Comparison of ENCODE assay signal across 20 cellular contexts in genomic region chr6:118344014-118344670, GRCh38.
DNase-seq lines count a peak whose midpoint lies in the region; ATAC-seq, FAIRE-seq and TF ChIP-seq lines count a peak whose summit lies in the region.
"Had no signal": no experiment of that assay in that cellular context is flagged by ENCODE, and none has a peak within 500 bp of the region (broad histone marks: within the 10 kb centered on the region; RNA-seq: fewer than 3 reads in every experiment).

No MANE protein-coding gene starts in this region.

- H3K4ac ChIP-seq in mesenchymal stem cell (ENCODE audit: low read depth in 1 of 2, low read length in 2 of 2) = peak overlapping the region in 1 of 2 experiments; percentile 24

- no peak overlapping the region for H3K4me2 ChIP-seq in mesenchymal stem cell (ENCODE audit: low read length, poor library complexity, severe bottlenecking)

- H3K4me1 Mint-ChIP-seq in endothelial cell (ENCODE audit: unreplicated experiment) = no peaks in the 10 kb centered on the region
- H3K4me1 Mint-ChIP-seq: CD4-positive, CD25-positive, alpha-beta regulatory T cell; CD8-positive, alpha-beta memory T cell had no signal

- H2BK120ac ChIP-seq in mesenchymal stem cell (ENCODE audit: low read depth, low read length) = no peak overlapping the region

- no peak for FAIRE-seq in frontal cortex (lab: Jason Lieb, UNC)
- FAIRE-seq: A204.1, GM12878, H1 had no signal

- H3K9ac ChIP-seq in mesenchymal stem cell (ENCODE audit: low read length) = no peak overlapping the region

- peak; percentile 96 for ATAC-seq in left lobe of liver
- ATAC-seq: GM12878 had no signal

- H3K9me3 ChIP-seq in mesenchymal stem cell (ENCODE audit: control insufficient read depth, low read length) = peaks cover 9% of the 10 kb centered on the region
- H3K9me3 ChIP-seq: BE2C had no signal

- H3K27ac ChIP-seq in mesenchymal stem cell (ENCODE audit: low read length, poor library complexity, severe bottlenecking) = no peak overlapping the region

- no peak overlapping the region for H3K23ac ChIP-seq in mesenchymal stem cell (ENCODE audit: low read length in 2 of 2)

- no peak overlapping the region for H3K27ac Mint-ChIP-seq in endothelial cell (ENCODE audit: unreplicated experiment)
- H3K27ac Mint-ChIP-seq: CD4-positive, CD25-positive, alpha-beta regulatory T cell; CD8-positive, alpha-beta memory T cell; H9 had no signal

- H4K91ac ChIP-seq in mesenchymal stem cell (ENCODE audit: low read length) = no peak overlapping the region

- H3K4me3 ChIP-seq in mesenchymal stem cell (ENCODE audit: insufficient read depth in 1 of 2, low read depth in 1 of 2, low read length in 2 of 2) = no peak overlapping the region
- H3K4me3 ChIP-seq: GM12878 had no signal

- peak; percentile 46 for DNase-seq in fibroblast of gingiva (ENCODE audit: low read depth)
- peak; percentile 75 for DNase-seq in left lobe of liver (ENCODE audit: low spot score)
- peak; percentile 66 for DNase-seq in mesenchymal stem cell
- no peak for DNase-seq in NCI-H2227 treated with DMSO at 0.1 percent for 48 hours (lab: John Stamatoyannopoulos, UW)
- no peak for DNase-seq in endothelial cell (ENCODE audit: low spot score)
- DNase-seq in frontal cortex (ENCODE audit: low spot score in 2 of 2) = no peak
- DNase-seq: ACHN; BE2C; C1 segment of cervical spinal cord; CD4-positive, CD25-positive, alpha-beta regulatory T cell; CD8-positive, alpha-beta memory T cell; COR-L47; DMS 273 treated with DMSO at 0.1 percent for 48 hours; DMS53; DND-41; EL; H9 had no signal

- H2AFZ ChIP-seq in mesenchymal stem cell (ENCODE audit: low read depth, low read length) = no peak overlapping the region

- H2AK5ac ChIP-seq in mesenchymal stem cell (ENCODE audit: low read length, severe bottlenecking) = no peak overlapping the region

- no peak overlapping the region for H2BK12ac ChIP-seq in mesenchymal stem cell (ENCODE audit: low read length in 2 of 2)

- H3K36me3 ChIP-seq in mesenchymal stem cell (ENCODE audit: control insufficient read depth in 1 of 2, insufficient read depth in 2 of 2, low read depth in 1 of 2, low read length in 2 of 2) = no peaks in the 10 kb centered on the region
- H3K36me3 ChIP-seq: BE2C had no signal

- no peak overlapping the region for H4K8ac ChIP-seq in mesenchymal stem cell (ENCODE audit: low read length)

- no peak for TF ChIP-seq CTCF in endothelial cell (IDR thresholded peaks at IDR 0.05; ENCODE audit: unreplicated experiment)

- H2BK5ac ChIP-seq in mesenchymal stem cell (ENCODE audit: low read depth, low read length, poor library complexity, severe bottlenecking) = no peak overlapping the region

- H3K27me3 ChIP-seq in mesenchymal stem cell (ENCODE audit: control insufficient read depth in 1 of 2, insufficient read depth in 1 of 2, low read length in 2 of 2) = no peaks in the 10 kb centered on the region
- H3K27me3 ChIP-seq: BE2C had no signal

- H3K4me3 Mint-ChIP-seq in endothelial cell (ENCODE audit: unreplicated experiment) = no peak overlapping the region
- H3K4me3 Mint-ChIP-seq: CD4-positive, CD25-positive, alpha-beta regulatory T cell; CD8-positive, alpha-beta memory T cell; H9 had no signal

- no peaks in the 10 kb centered on the region for H3K36me3 Mint-ChIP-seq in endothelial cell (ENCODE audit: low read depth, unreplicated experiment)
- H3K36me3 Mint-ChIP-seq: CD4-positive, CD25-positive, alpha-beta regulatory T cell had no signal

- H3K27me3 Mint-ChIP-seq in endothelial cell (ENCODE audit: unreplicated experiment) = no peaks in the 10 kb centered on the region

- no peaks in the 10 kb centered on the region for H3K4me1 ChIP-seq in mesenchymal stem cell (ENCODE audit: control insufficient read depth, insufficient read depth, low read depth, low read length)
- H3K4me1 ChIP-seq: BE2C had no signal

- no peaks in the 10 kb centered on the region for H3K9me3 Mint-ChIP-seq in endothelial cell (ENCODE audit: unreplicated experiment)

- peak overlapping the region in 1 of 2 experiments; percentile 1 for H3K18ac ChIP-seq in mesenchymal stem cell (ENCODE audit: low read depth in 1 of 2, low read length in 2 of 2)

- WGBS in mesenchymal stem cell = 66% methylated on average over 6 of the region's 6 CpGs

- no peak overlapping the region for H2BK15ac ChIP-seq in mesenchymal stem cell (ENCODE audit: low read depth, poor library complexity, severe bottlenecking)

- H3K14ac ChIP-seq in mesenchymal stem cell (ENCODE audit: low read length in 2 of 2) = peak overlapping the region in 1 of 2 experiments; percentile 9

- H3K79me1 ChIP-seq in mesenchymal stem cell (replicated peaks; ENCODE audit: low read length, poor library complexity, severe bottlenecking) = no peaks in the 10 kb centered on the region

Comparison
In these comparisons a context has a peak if more than half of its experiments do, and no peak if none do; other contexts are left out.
1. DNase-seq: peak in fibroblast of gingiva (single experiment), left lobe of liver (single experiment) and mesenchymal stem cell (single experiment); none in NCI-H2227 treated with DMSO at 0.1 percent for 48 hours (single experiment), endothelial cell (single experiment) and frontal cortex (0 of 2).